8 cellular contexts compared by ENCODE assay signal in the genomic region with DNA sequence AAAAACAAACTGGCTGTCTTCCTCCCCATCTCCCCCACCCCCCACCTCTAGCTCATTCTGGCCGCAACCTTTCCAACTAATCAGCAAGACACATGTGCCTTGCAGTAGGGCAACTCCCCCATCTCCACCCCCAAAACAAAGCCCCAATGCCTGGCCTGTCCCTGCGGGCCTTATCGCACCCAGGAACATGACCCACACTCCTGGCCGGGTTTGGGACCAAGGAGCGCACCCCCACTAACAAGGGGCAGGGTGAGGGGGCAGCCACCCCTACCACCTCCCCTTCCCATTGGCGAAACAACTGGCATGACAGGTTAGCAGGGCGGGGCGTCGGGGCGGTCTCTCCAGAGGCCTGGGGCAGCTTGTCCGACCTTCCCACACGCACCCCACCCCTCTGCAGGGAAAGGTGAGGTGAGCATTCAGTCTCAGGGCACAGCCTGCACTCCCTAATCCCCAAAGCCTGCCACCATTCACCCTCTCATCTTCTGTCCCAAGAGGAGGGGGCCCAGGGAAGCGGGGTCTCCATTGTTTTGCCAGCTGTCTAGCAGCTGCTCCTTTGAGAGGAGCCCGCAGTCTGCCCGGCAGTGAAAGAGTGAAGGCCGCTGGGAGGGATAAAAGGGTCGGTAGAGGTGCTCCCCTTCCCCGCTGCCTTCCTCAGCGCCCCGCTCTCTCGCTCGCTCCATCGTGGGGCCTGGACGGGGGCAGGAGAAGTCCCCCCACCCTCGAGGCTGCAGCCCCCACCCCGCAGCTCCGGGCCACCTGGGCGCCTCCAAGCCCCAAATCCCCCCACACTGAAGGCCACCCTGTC. TPM values are rescaled to one million over a fixed set of nuclear protein-coding genes. Genes with fewer than 3 reads are reported as not detected.
DNase-seq lines count a peak whose midpoint lies in the region; ATAC-seq and TF ChIP-seq lines count a peak whose summit lies in the region.

No MANE protein-coding gene starts in this region.

- CTCF ChIA-PET in AG04450 (lab: Charles Lee) = interaction anchor here (0.6 to 7.3 kb wide), 35 partner anchors 9 to 359 kb away, joined by 3 to 166 read pairs (median 6); no protein-coding TSS in a partner anchor

- ATAC-seq in GM23338 = peak; percentile 73

- H3K9me3 Mint-ChIP-seq in GM23338 = peaks cover 3% of the 10 kb centered on the region; the same call in 2 of the 3 replicates

- peaks cover 8% of the 10 kb centered on the region for H3F3A ChIP-seq in GM23338 (replicated peaks; ENCODE audit: low read depth)

- peak overlapping the region; percentile 84 for H3K4me3 Mint-ChIP-seq in GM23338

- peak overlapping the region; percentile 92 for H3K27ac Mint-ChIP-seq in GM23338

- no peak overlapping the region for H3K27ac ChIP-seq in AG04450 (ENCODE audit: low read depth, low read length)
- H3K27ac ChIP-seq in GM23338 (ENCODE audit: low read depth) = peak overlapping the region; percentile 74; the same call in 1 of the 2 replicates
- H3K27ac ChIP-seq in colonic mucosa = peak overlapping the region; percentile 94
- no peak overlapping the region for H3K27ac ChIP-seq in thymus (ENCODE audit: low read depth)

- WGBS in lower leg skin, 2 donors = 12 to 15% methylated on average over 23 to 24 of the region's 28 CpGs
- WGBS in thymus = 51% methylated on average over 28 of the region's 28 CpGs

- H3K4me1 ChIP-seq in GM23338 (ENCODE audit: insufficient read depth) (peaks cover 31% of the 10 kb centered on the region), colonic mucosa (peaks cover 6% of the 10 kb centered on the region), thymus (ENCODE audit: control insufficient read depth, insufficient read depth, low read length) (peaks cover 15% of the 10 kb centered on the region)

- H3K4me1 Mint-ChIP-seq in GM23338 = peaks cover 34% of the 10 kb centered on the region

- peak overlapping the region; percentile 80; the same call in 1 of the 2 replicates for H2AFZ ChIP-seq in GM23338

- POLR2A ChIA-PET in AG04450 (lab: Yijun Ruan, JAX) = interaction anchor here (0.6 to 1.6 kb wide), 9 partner anchors 19 to 115 kb away, joined by 3 to 16 read pairs (median 3); partner anchors contain the start of gene NUFIP2

- no peaks in the 10 kb centered on the region for H3K36me3 ChIP-seq in GM23338 (ENCODE audit: insufficient read depth)
- H3K36me3 ChIP-seq in colonic mucosa = no peaks in the 10 kb centered on the region
- no peaks in the 10 kb centered on the region for H3K36me3 ChIP-seq in thymus (ENCODE audit: control insufficient read depth, insufficient read depth)

- peaks cover 24% of the 10 kb centered on the region for H3K27me3 Mint-ChIP-seq in GM23338 (ENCODE audit: insufficient read depth, low read depth, poor library complexity)

- peak overlapping the region; percentile 67 for H3K4me3 ChIP-seq in AG04450 (ENCODE audit: low read depth, low read length)
- peak overlapping the region; percentile 81 for H3K4me3 ChIP-seq in GM23338
- peak overlapping the region; percentile 60 for H3K4me3 ChIP-seq in colonic mucosa
- peak overlapping the region; percentile 36 for H3K4me3 ChIP-seq in lower leg skin (ENCODE audit: low read depth, poor library complexity, severe bottlenecking)
- peak overlapping the region; percentile 78 for H3K4me3 ChIP-seq in thymus (ENCODE audit: low read length)

- DNase-seq in AG04450 (ENCODE audit: low read depth, low spot score) = no peak
- DNase-seq in GM23338 (ENCODE audit: low spot score) = peak; percentile 94
- peak; percentile 98 for DNase-seq in OCI-M1 (lab: John Stamatoyannopoulos, UW)
- DNase-seq in colonic mucosa = peak; percentile 95
- DNase-seq in lower leg skin (ENCODE audit: low spot score in 2 of 2) = peak; percentile 55 to 92
- DNase-seq in GM13977 (ENCODE audit: low spot score) = no peak
- no peak for DNase-seq in central memory CD4-positive, alpha-beta T cell

- no peaks in the 10 kb centered on the region for H3K36me3 Mint-ChIP-seq in GM23338 (ENCODE audit: low read depth)

- no peaks in the 10 kb centered on the region; the same call in 1 of the 2 replicates for H3K9me3 ChIP-seq in AG04450 (ENCODE audit: control insufficient read depth, insufficient read depth, low read length)
- no peaks in the 10 kb centered on the region for H3K9me3 ChIP-seq in colonic mucosa
- no peaks in the 10 kb centered on the region for H3K9me3 ChIP-seq in thymus (ENCODE audit: control insufficient read depth)

- no peak for TF ChIP-seq POLR2A in lower leg skin (IDR thresholded peaks at IDR 0.05)

- intact Hi-C loops in colonic mucosa (cut with DNase I) = loop anchor here (5.0 kb wide), 1 partner anchor 32 kb away; no protein-coding TSS in a partner anchor
- intact Hi-C loops in lower leg skin (cut with DNase I; ENCODE audit: low total_unique reads) = no loop called here

- H4K20me1 ChIP-seq in GM23338 (replicated peaks; ENCODE audit: insufficient read depth) = no peaks in the 10 kb centered on the region; the same call in 1 of the 2 replicates

- TF ChIP-seq CTCF in AG04450 (IDR thresholded peaks at IDR 0.05; ENCODE audit: low read depth, low read length) (no peak), GM23338 (conservative IDR thresholded peaks at IDR 0.05; ENCODE audit: low read depth in 2 of 2) (no peak), colonic mucosa (IDR thresholded peaks at IDR 0.05) (no peak), lower leg skin (IDR thresholded peaks at IDR 0.05) (no peak), GM13977 (IDR thresholded peaks at IDR 0.05; ENCODE audit: extremely low read depth, insufficient read depth, missing control alignments) (no peak)

- no peaks in the 10 kb centered on the region for H3K27me3 ChIP-seq in AG04450 (ENCODE audit: control insufficient read depth, insufficient read depth, low read length)
- H3K27me3 ChIP-seq in GM23338 (ENCODE audit: insufficient read depth) = peaks cover 18% of the 10 kb centered on the region
- no peaks in the 10 kb centered on the region for H3K27me3 ChIP-seq in colonic mucosa
- H3K27me3 ChIP-seq in thymus (ENCODE audit: control insufficient read depth, insufficient read depth) = no peaks in the 10 kb centered on the region

- in situ Hi-C loops in GM13977 (cut with MboI; ENCODE audit: low pct_unique_long_range_greater_than_20kb, low sequenced_read_pairs, unreplicated experiment) = no loop called here

- peak overlapping the region; percentile 90 for H3K4me2 ChIP-seq in GM23338

- H3K9me2 ChIP-seq in GM23338 (ENCODE audit: insufficient read depth) = no peaks in the 10 kb centered on the region

- peak overlapping the region; percentile 59 to 96 for H3K9ac ChIP-seq in colonic mucosa (ENCODE audit: low read depth in 2 of 2, low read length in 2 of 2)

- peaks cover 32% of the 10 kb centered on the region for H3K79me2 ChIP-seq in GM23338 (replicated peaks; ENCODE audit: insufficient read depth)

TF ChIP-seq in GM23338, 12 proteins besides CTCF, POLR2A, EP300 and RAD21:
- TF ChIP-seq NANOG (IDR thresholded peaks at IDR 0.05; ENCODE audit: borderline replicate concordance) (no peak), CREB1 (CRISPR knock-in tag; IDR thresholded peaks at IDR 0.05; ENCODE audit: low read depth) (peak; percentile 28; the same call in 1 of the 2 replicates), ETS1 (IDR thresholded peaks at IDR 0.05) (no peak), JUNB (IDR thresholded peaks at IDR 0.05; ENCODE audit: unreplicated experiment) (no peak), STAT1 (IDR thresholded peaks at IDR 0.05; ENCODE audit: unreplicated experiment) (no peak), EZH2 (IDR thresholded peaks at IDR 0.05; ENCODE audit: low read depth, unreplicated experiment) (no peak), POLR2AphosphoS5 (IDR thresholded peaks at IDR 0.05; ENCODE audit: low read depth) (peak; percentile 84)
- TF ChIP-seq, protein P1, sequence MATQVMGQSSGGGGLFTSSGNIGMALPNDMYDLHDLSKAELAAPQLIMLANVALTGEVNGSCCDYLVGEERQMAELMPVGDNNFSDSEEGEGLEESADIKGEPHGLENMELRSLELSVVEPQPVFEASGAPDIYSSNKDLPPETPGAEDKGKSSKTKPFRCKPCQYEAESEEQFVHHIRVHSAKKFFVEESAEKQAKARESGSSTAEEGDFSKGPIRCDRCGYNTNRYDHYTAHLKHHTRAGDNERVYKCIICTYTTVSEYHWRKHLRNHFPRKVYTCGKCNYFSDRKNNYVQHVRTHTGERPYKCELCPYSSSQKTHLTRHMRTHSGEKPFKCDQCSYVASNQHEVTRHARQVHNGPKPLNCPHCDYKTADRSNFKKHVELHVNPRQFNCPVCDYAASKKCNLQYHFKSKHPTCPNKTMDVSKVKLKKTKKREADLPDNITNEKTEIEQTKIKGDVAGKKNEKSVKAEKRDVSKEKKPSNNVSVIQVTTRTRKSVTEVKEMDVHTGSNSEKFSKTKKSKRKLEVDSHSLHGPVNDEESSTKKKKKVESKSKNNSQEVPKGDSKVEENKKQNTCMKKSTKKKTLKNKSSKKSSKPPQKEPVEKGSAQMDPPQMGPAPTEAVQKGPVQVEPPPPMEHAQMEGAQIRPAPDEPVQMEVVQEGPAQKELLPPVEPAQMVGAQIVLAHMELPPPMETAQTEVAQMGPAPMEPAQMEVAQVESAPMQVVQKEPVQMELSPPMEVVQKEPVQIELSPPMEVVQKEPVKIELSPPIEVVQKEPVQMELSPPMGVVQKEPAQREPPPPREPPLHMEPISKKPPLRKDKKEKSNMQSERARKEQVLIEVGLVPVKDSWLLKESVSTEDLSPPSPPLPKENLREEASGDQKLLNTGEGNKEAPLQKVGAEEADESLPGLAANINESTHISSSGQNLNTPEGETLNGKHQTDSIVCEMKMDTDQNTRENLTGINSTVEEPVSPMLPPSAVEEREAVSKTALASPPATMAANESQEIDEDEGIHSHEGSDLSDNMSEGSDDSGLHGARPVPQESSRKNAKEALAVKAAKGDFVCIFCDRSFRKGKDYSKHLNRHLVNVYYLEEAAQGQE (IDR thresholded peaks at IDR 0.05; ENCODE audit: unreplicated experiment) = no peak

RNA-seq across cellular contexts. Expression of gene MYO18A, which starts 0.8 kb away (rescaled TPM):
- polyA plus RNA-seq in AG04450 (2011; rRNA removed) (9.8 and 16.7 TPM in 2 replicates), GM23338 (2016; fragmentation: Nextera tagmentation; extraction: Ambion mirVana) (16.7 and 18.3 TPM in 2 replicates), thymus (52.8 TPM)
- polyA minus RNA-seq in AG04450 (2011; rRNA and poly(A)+ RNA removed) = 40.8 and 50.1 TPM in 2 replicates
- total RNA-seq in GM23338 (2014; rRNA removed; shearing (Covaris generic)) = 23.9 and 37.5 TPM in 2 replicates
- total RNA-seq in colonic mucosa (100 to 1,000 TPM in 1 of 2 donors, 10 to 100 TPM in 1; 63.3 to 112 TPM), lower leg skin (100 to 1,000 TPM in 1 of 4 donors, 10 to 100 TPM in 3; 87.3 to 123 (median 94.0) TPM)

Comparison
In these comparisons a context has a peak if more than half of its experiments do, and no peak if none do; other contexts are left out.
1. DNase-seq: peak in GM23338 (single experiment), OCI-M1 (single experiment), colonic mucosa (single experiment) and lower leg skin (2 of 2); none in AG04450 (single experiment), GM13977 (single experiment) and central memory CD4-positive, alpha-beta T cell (single experiment).
2. H3K27ac ChIP-seq: peak in GM23338 (single experiment) and colonic mucosa (single experiment); none in AG04450 (single experiment) and thymus (single experiment).
3. Peak in every context shown above with its lines, with median percentiles within 50 percentile points of each other: H3K4me3 ChIP-seq.